17 cellular contexts compared by ENCODE assay signal in the genomic region with DNA sequence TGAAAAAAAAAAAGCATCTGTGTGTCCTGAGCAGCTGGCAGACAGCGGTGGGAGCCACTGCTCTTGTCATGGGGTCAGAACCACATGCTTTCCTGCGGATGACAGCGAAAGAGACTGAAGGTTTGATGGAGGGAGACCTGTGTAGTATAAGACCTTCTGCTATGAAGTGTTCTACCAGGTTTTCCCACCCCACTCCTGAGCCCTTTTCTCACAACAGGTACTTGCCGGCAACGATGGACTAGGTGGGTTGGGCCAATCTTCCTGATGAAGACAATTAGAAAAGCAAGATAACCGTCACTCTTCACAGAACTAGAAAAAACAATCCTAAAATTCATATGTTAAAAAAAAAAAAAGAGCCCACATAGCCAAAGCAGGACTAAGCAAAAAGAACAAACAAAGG.
DNase-seq lines count a peak whose midpoint lies in the region; ATAC-seq and TF ChIP-seq lines count a peak whose summit lies in the region.
"Had no signal": no experiment of that assay in that cellular context is flagged by ENCODE, and none has a peak within 500 bp of the region (broad histone marks: within the 10 kb centered on the region; RNA-seq: fewer than 3 reads in every experiment).

No MANE protein-coding gene starts in this region.

- H3K36me3 ChIP-seq in left lung = peaks cover 0 to 2% of the 10 kb centered on the region in 2 donors

- no peak overlapping the region for H3K4me3 ChIP-seq in right cardiac atrium (ENCODE audit: low read length)
- no peak overlapping the region for H3K4me3 ChIP-seq in left lung

- WGBS in right cardiac atrium = 76% methylated on average over 6 of the region's 6 CpGs

- intact Hi-C loops in right cardiac atrium (cut with DNase I) = no loop called here
- intact Hi-C loops in Right ventricle myocardium inferior (cut with DNase I) = no loop called here
- intact Hi-C loops in left lung (cut with DNase I) = no loop called here

- no peak for TF ChIP-seq CTCF in nephron progenitor cell (IDR thresholded peaks at IDR 0.05)
- no peak for TF ChIP-seq CTCF in left lung (IDR thresholded peaks at IDR 0.05)
- TF ChIP-seq CTCF in foreskin keratinocyte (conservative IDR thresholded peaks at IDR 0.05) = no peak

- H3K9me3 ChIP-seq in right cardiac atrium (ENCODE audit: control insufficient read depth, low read length) (no peaks in the 10 kb centered on the region), left lung (no peaks in the 10 kb centered on the region)

- no peaks in the 10 kb centered on the region for H3K27me3 Mint-ChIP-seq in central memory CD8-positive, alpha-beta T cell
- peaks cover 7% of the 10 kb centered on the region for H3K27me3 Mint-ChIP-seq in nephron progenitor cell (ENCODE audit: low read depth, poor library complexity)
- H3K27me3 Mint-ChIP-seq: activated naive CD8-positive, alpha-beta T cell treated with anti-CD3 and anti-CD28 coated beads, Interleukin-2, amount 10 ng/mL, durations not matched to agents 7 days and 5 days; stimulated activated naive CD8-positive, alpha-beta T cell treated with anti-CD3 and anti-CD28 coated beads, Interleukin-15, Interleukin-2, amounts not matched to agents 100 ng/mL and 50 ng/mL, for 24 hours had no signal

- ATAC-seq in right cardiac atrium (no peak), Right ventricle myocardium inferior (no peak), left lung (no peak), foreskin keratinocyte (no peak)
- no peak for ATAC-seq in central memory CD8-positive, alpha-beta T cell (replicated peaks; ENCODE audit: extremely low read depth, poor library complexity, severe bottlenecking)

- H3K4me1 Mint-ChIP-seq in central memory CD8-positive, alpha-beta T cell = peaks cover 59% of the 10 kb centered on the region
- peaks cover 60% of the 10 kb centered on the region for H3K4me1 Mint-ChIP-seq in nephron progenitor cell
- H3K4me1 Mint-ChIP-seq: B cell, IgD-negative memory B cell, memory B cell had no signal

- peaks cover 8% of the 10 kb centered on the region for H3K4me1 ChIP-seq in right cardiac atrium (ENCODE audit: control insufficient read depth, insufficient read depth, low read length)
- peaks cover 9 to 30% of the 10 kb centered on the region in 2 donors for H3K4me1 ChIP-seq in left lung
- peaks cover 8% of the 10 kb centered on the region for H3K4me1 ChIP-seq in foreskin keratinocyte

- peak overlapping the region; percentile 99 for H3K27ac Mint-ChIP-seq in central memory CD8-positive, alpha-beta T cell (ENCODE audit: low read depth)
- peak overlapping the region; percentile 44 for H3K27ac Mint-ChIP-seq in nephron progenitor cell
- H3K27ac Mint-ChIP-seq: activated naive CD8-positive, alpha-beta T cell treated with anti-CD3 and anti-CD28 coated beads, Interleukin-2, amount 10 ng/mL, durations not matched to agents 7 days and 5 days; B cell; IgD-negative memory B cell; memory B cell had no signal

- H3K27me3 ChIP-seq in right cardiac atrium (ENCODE audit: control insufficient read depth, insufficient read depth) (no peaks in the 10 kb centered on the region), left lung (no peaks in the 10 kb centered on the region), foreskin keratinocyte (no peaks in the 10 kb centered on the region)

- H3K9me3 Mint-ChIP-seq in central memory CD8-positive, alpha-beta T cell = no peaks in the 10 kb centered on the region
- peaks cover 30% of the 10 kb centered on the region for H3K9me3 Mint-ChIP-seq in nephron progenitor cell
- H3K9me3 Mint-ChIP-seq: activated naive CD8-positive, alpha-beta T cell treated with anti-CD3 and anti-CD28 coated beads, Interleukin-2, amount 10 ng/mL, durations not matched to agents 7 days and 5 days; stimulated activated naive CD8-positive, alpha-beta T cell treated with anti-CD3 and anti-CD28 coated beads, Interleukin-15, Interleukin-2, amounts not matched to agents 100 ng/mL and 50 ng/mL, for 24 hours had no signal

- H3K36me3 Mint-ChIP-seq in central memory CD8-positive, alpha-beta T cell (ENCODE audit: insufficient read depth) = peaks cover 9% of the 10 kb centered on the region
- H3K36me3 Mint-ChIP-seq in nephron progenitor cell (ENCODE audit: low read depth) = peaks cover 90% of the 10 kb centered on the region
- H3K36me3 Mint-ChIP-seq: IgD-negative memory B cell had no signal

- H3K27ac ChIP-seq in right cardiac atrium (ENCODE audit: low read length) (peak overlapping the region; percentile 46), left lung (peak overlapping the region in 1 of 2 donors; percentile 72), foreskin keratinocyte (no peak overlapping the region)

- H3K4me3 Mint-ChIP-seq in central memory CD8-positive, alpha-beta T cell = no peak overlapping the region
- no peak overlapping the region for H3K4me3 Mint-ChIP-seq in nephron progenitor cell
- H3K4me3 Mint-ChIP-seq: activated naive CD8-positive, alpha-beta T cell treated with anti-CD3 and anti-CD28 coated beads, Interleukin-2, amount 10 ng/mL, durations not matched to agents 7 days and 5 days; B cell; IgD-negative memory B cell; memory B cell had no signal

- DNase-seq in right cardiac atrium (no peak), Right ventricle myocardium inferior (ENCODE audit: missing footprints) (no peak), nephron progenitor cell (no peak), left lung (no peak), foreskin keratinocyte (no peak), COLO829 (ENCODE audit: low spot score) (no peak)
- no peak for DNase-seq in central memory CD8-positive, alpha-beta T cell (ENCODE audit: low spot score in 2 of 2)
- DNase-seq: activated naive CD8-positive, alpha-beta T cell treated with anti-CD3 and anti-CD28 coated beads, Interleukin-2, amount 10 ng/mL, durations not matched to agents 7 days and 5 days; caudate nucleus; DMS79 treated with DMSO at 0.1 percent for 48 hours; foreskin melanocyte; NCI-H2081 treated with DMSO at 0.1 percent for 48 hours; nucleus accumbens had no signal
